In genomic region chr3:150376001-150376848, GRCh38 we compare ENCODE assay signal across 12 cellular contexts. TPM values are rescaled to one million over a fixed set of nuclear protein-coding genes. Genes with fewer than 3 reads are reported as not detected.
DNase-seq lines count a peak whose midpoint lies in the region; ATAC-seq and TF ChIP-seq lines count a peak whose summit lies in the region.
"Had no signal": no experiment of that assay in that cellular context is flagged by ENCODE, and none has a peak within 500 bp of the region (broad histone marks: within the 10 kb centered on the region; RNA-seq: fewer than 3 reads in every experiment).

No MANE protein-coding gene starts in this region.

- no peaks in the 10 kb centered on the region for H3K27me3 ChIP-seq in CD8-positive, alpha-beta T cell (ENCODE audit: insufficient read depth, low read length)

- no peak overlapping the region for H3K27ac Mint-ChIP-seq in CD8-positive, alpha-beta T cell

- no peaks in the 10 kb centered on the region for H3K4me1 Mint-ChIP-seq in CD8-positive, alpha-beta T cell (ENCODE audit: low read depth)

- H3K36me3 ChIP-seq in CD8-positive, alpha-beta T cell (ENCODE audit: insufficient read depth, low read length): no peaks in the 10 kb centered on the region

- no peaks in the 10 kb centered on the region for H3K9me3 ChIP-seq in CD8-positive, alpha-beta T cell (ENCODE audit: low read length)

- peak; percentile 15 for DNase-seq in NOMO-1 treated with DMSO at 0.1 percent for 48 hours (lab: John Stamatoyannopoulos, UW; ENCODE audit: unreplicated experiment)
- no peak for DNase-seq in NOMO-1 (lab: John Stamatoyannopoulos, UW; ENCODE audit: unreplicated experiment in 2 of 2)
- peak; percentile 27 for DNase-seq in NCI-H2171 treated with DMSO at 0.1 percent for 48 hours (lab: John Stamatoyannopoulos, UW)
- peak; percentile 89 for DNase-seq in fibroblast of gingiva (ENCODE audit: low read depth)
- DNase-seq in stromal cell of bone marrow (ENCODE audit: low read depth): peak; percentile 37
- DNase-seq in ACHN: no peak
- no peak for DNase-seq in CD8-positive, alpha-beta T cell
- DNase-seq in AG08396 (ENCODE audit: low spot score): no peak
- DNase-seq: KG1 had no signal

- in situ Hi-C loops in ACHN (cut with HindIII; ENCODE audit: low pct_ligation_motif_present, low pct_unique_long_range_greater_than_20kb, low sequenced_read_pairs): no loop called here

- intact Hi-C loops in CD8-positive, alpha-beta T cell (cut with DNase I, micrococcal nuclease): no loop called here

- peaks cover 3% of the 10 kb centered on the region for H3K27me3 Mint-ChIP-seq in CD8-positive, alpha-beta T cell (ENCODE audit: low read depth)

- H3K4me3 ChIP-seq in CD8-positive, alpha-beta T cell (ENCODE audit: low read depth, low read length): no peak overlapping the region

- POLR2A ChIA-PET in CD8-positive, alpha-beta T cell (lab: Charles Lee): no interaction called here

- ATAC-seq in CD8-positive, alpha-beta T cell: no peak

- no peak overlapping the region for H3K27ac ChIP-seq in CD8-positive, alpha-beta T cell (ENCODE audit: low read depth, low read length)
- H3K27ac ChIP-seq: VCaP had no signal

- no peak for TF ChIP-seq CTCF in CD8-positive, alpha-beta T cell (IDR thresholded peaks at IDR 0.05)

- H3K4me1 ChIP-seq in CD8-positive, alpha-beta T cell (ENCODE audit: insufficient read depth, low read length): no peaks in the 10 kb centered on the region

- H3K36me3 Mint-ChIP-seq in CD8-positive, alpha-beta T cell: no peaks in the 10 kb centered on the region
- H3K36me3 Mint-ChIP-seq: CD14-positive monocyte had no signal

- CTCF ChIA-PET in CD8-positive, alpha-beta T cell (lab: Charles Lee): no interaction called here

- H3K4me3 Mint-ChIP-seq in CD8-positive, alpha-beta T cell: no peak overlapping the region
- H3K4me3 Mint-ChIP-seq: CD14-positive monocyte, neural crest cell had no signal

- no peaks in the 10 kb centered on the region for H3K9me3 Mint-ChIP-seq in CD8-positive, alpha-beta T cell
- H3K9me3 Mint-ChIP-seq: CD14-positive monocyte, neural crest cell had no signal

RNA-seq across cellular contexts. Expression of gene TSC22D2, which starts 31.9 kb away (rescaled TPM):
- total RNA-seq in CD8-positive, alpha-beta T cell: 10 to 100 TPM; 49.3 to 51.7 TPM

Comparison
In these comparisons a context has a peak if more than half of its experiments do, and no peak if none do; other contexts are left out.
1. DNase-seq: peak in NOMO-1 treated with DMSO at 0.1 percent for 48 hours (single experiment), NCI-H2171 treated with DMSO at 0.1 percent for 48 hours (single experiment), fibroblast of gingiva (single experiment) and stromal cell of bone marrow (single experiment); none in NOMO-1 (0 of 2), ACHN (single experiment), CD8-positive, alpha-beta T cell (0 of 7) and AG08396 (single experiment).